28 cellular contexts compared by ENCODE assay signal in genomic region chr19:11106477-11106876, GRCh38. TPM values are rescaled to one million over a fixed set of nuclear protein-coding genes. Genes with fewer than 3 reads are reported as not detected.
DNase-seq lines count a peak whose midpoint lies in the region; ATAC-seq, FAIRE-seq and TF ChIP-seq lines count a peak whose summit lies in the region.
"Had no signal": no experiment of that assay in that cellular context is flagged by ENCODE, and none has a peak within 500 bp of the region (broad histone marks: within the 10 kb centered on the region; RNA-seq: fewer than 3 reads in every experiment).

No MANE protein-coding gene starts in this region.

- H3K4me2 ChIP-seq in K562 (ENCODE audit: insufficient read depth, low read length), result no peak overlapping the region
- no peak overlapping the region for H3K4me2 ChIP-seq in PC-3 (ENCODE audit: low read length)

- H3K27ac Mint-ChIP-seq in activated naive CD8-positive, alpha-beta T cell treated with anti-CD3 and anti-CD28 coated beads for 36 hours, result peak overlapping the region; percentile 39
- no peak overlapping the region for H3K27ac Mint-ChIP-seq in activated naive CD8-positive, alpha-beta T cell treated with anti-CD3 and anti-CD28 coated beads, Interleukin-2, amount 50 U/mL, for 24 hours
- H3K27ac Mint-ChIP-seq in activated CD4-positive, alpha-beta memory T cell treated with anti-CD3 and anti-CD28 coated beads, Interleukin-2, amount 10 ng/mL, durations not matched to agents 7 days and 5 days, result no peak overlapping the region
- H3K27ac Mint-ChIP-seq: activated CD4-positive, alpha-beta T cell treated with anti-CD3 and anti-CD28 coated beads, Interleukin-2, amount 10 ng/mL, durations not matched to agents 7 days and 5 days had no signal

- H3K79me2 ChIP-seq in K562 (ENCODE audit: control insufficient read depth, insufficient read depth, low read length) (peaks cover 68% of the 10 kb centered on the region), PC-3 (ENCODE audit: low read length) (peaks cover 25% of the 10 kb centered on the region; the same call in 1 of the 2 replicates)
- H3K79me2 ChIP-seq: parathyroid adenoma had no signal

- H3F3A ChIP-seq in PC-3 (ENCODE audit: low read length, unreplicated experiment), result no peaks in the 10 kb centered on the region

- CTCF ChIA-PET in K562 (lab: Yijun Ruan, JAX; ENCODE audit: low intra/inter-chr PET ratio) (no interaction called here), PC-3 (lab: Charles Lee) (no interaction called here)
- CTCF ChIA-PET in activated CD4-positive, alpha-beta memory T cell treated with anti-CD3 and anti-CD28 coated beads, Interleukin-2, amount 10 ng/mL, durations not matched to agents 7 days and 5 days (lab: Charles Lee), result interaction anchor here (1.7 kb wide), 1 partner anchor 20 kb away, joined by 4 read pairs; no protein-coding TSS in a partner anchor

- H3K9me1 ChIP-seq in K562 (ENCODE audit: control insufficient read depth, insufficient read depth, low read length), result peaks cover 5% of the 10 kb centered on the region

- no peaks in the 10 kb centered on the region for H3K9me3 Mint-ChIP-seq in activated naive CD8-positive, alpha-beta T cell treated with anti-CD3 and anti-CD28 coated beads for 36 hours
- H3K9me3 Mint-ChIP-seq in activated naive CD8-positive, alpha-beta T cell treated with anti-CD3 and anti-CD28 coated beads, Interleukin-2, amount 50 U/mL, for 24 hours, result no peaks in the 10 kb centered on the region
- no peaks in the 10 kb centered on the region for H3K9me3 Mint-ChIP-seq in activated CD4-positive, alpha-beta memory T cell treated with anti-CD3 and anti-CD28 coated beads, Interleukin-2, amount 10 ng/mL, durations not matched to agents 7 days and 5 days
- H3K9me3 Mint-ChIP-seq: activated CD4-positive, alpha-beta T cell treated with anti-CD3 and anti-CD28 coated beads, Interleukin-2, amount 10 ng/mL, durations not matched to agents 7 days and 5 days; activated T-helper 1 cell treated with anti-CD3 and anti-CD28 coated beads, Interleukin-12 subunit alpha, Interleukin-12 subunit beta, Interleukin-2, Interleukin-4 antibody, amounts not matched to agents 30 ng/mL and 10 ng/mL and 1 ng/mL, durations not matched to agents 14 hours and 24 hours and 36 hours; CD4-positive, alpha-beta memory T cell; natural killer cell had no signal

- no peaks in the 10 kb centered on the region for H3K9me3 ChIP-seq in K562 (replicated peaks; ENCODE audit: control insufficient read depth, insufficient read depth, low read depth, low read length)
- H3K9me3 ChIP-seq in stomach, result no peaks in the 10 kb centered on the region
- H3K9me3 ChIP-seq in PC-3 (ENCODE audit: low read length), result no peaks in the 10 kb centered on the region
- H3K9me3 ChIP-seq: upper lobe of left lung had no signal

- FAIRE-seq in K562 (lab: Jason Lieb, UNC), result no peak
- FAIRE-seq: RCC 7860 had no signal

- no peak overlapping the region for H2AFZ ChIP-seq in K562 (ENCODE audit: low read depth, low read length)
- no peak overlapping the region for H2AFZ ChIP-seq in PC-3 (ENCODE audit: low read length)
- H2AFZ ChIP-seq: parathyroid adenoma had no signal

- peaks cover 42% of the 10 kb centered on the region for H3K36me3 Mint-ChIP-seq in activated naive CD8-positive, alpha-beta T cell treated with anti-CD3 and anti-CD28 coated beads for 36 hours
- H3K36me3 Mint-ChIP-seq in activated naive CD8-positive, alpha-beta T cell treated with anti-CD3 and anti-CD28 coated beads, Interleukin-2, amount 50 U/mL, for 24 hours (ENCODE audit: low read depth), result peaks cover 59% of the 10 kb centered on the region
- peaks cover 71% of the 10 kb centered on the region for H3K36me3 Mint-ChIP-seq in activated CD4-positive, alpha-beta memory T cell treated with anti-CD3 and anti-CD28 coated beads, Interleukin-2, amount 10 ng/mL, durations not matched to agents 7 days and 5 days (ENCODE audit: low read depth)
- H3K36me3 Mint-ChIP-seq: natural killer cell had no signal

- H3K9ac ChIP-seq in K562 (ENCODE audit: insufficient read depth in 1 of 2, low read depth in 2 of 2, low read length in 2 of 2) (no peak overlapping the region), PC-3 (ENCODE audit: low read length) (no peak overlapping the region)
- H3K9ac ChIP-seq: parathyroid adenoma had no signal

- H4K20me1 ChIP-seq in K562 (replicated peaks; ENCODE audit: control insufficient read depth, insufficient read depth, low read length) (peaks cover 33% of the 10 kb centered on the region), PC-3 (ENCODE audit: low read length) (peaks cover 48% of the 10 kb centered on the region)

- TF ChIP-seq EP300 in K562 (IDR thresholded peaks at IDR 0.05; ENCODE audit: low read length), result no peak
- peak; percentile 4 for TF ChIP-seq EP300 in stomach (IDR thresholded peaks at IDR 0.05)

- intact Hi-C loops in K562 (cut with micrococcal nuclease) (no loop called here), stomach (cut with DNase I; ENCODE audit: low total_unique reads) (no loop called here), PC-3 (cut with micrococcal nuclease) (no loop called here)

- DNase-seq in activated naive CD8-positive, alpha-beta T cell treated with anti-CD3 and anti-CD28 coated beads for 36 hours, result no peak
- DNase-seq in activated naive CD8-positive, alpha-beta T cell treated with anti-CD3 and anti-CD28 coated beads, Interleukin-2, amount 50 U/mL, for 24 hours, result no peak
- DNase-seq in K562 (ENCODE audit: extremely low read depth in 1 of 4, low spot score in 3 of 4) (no peak), left kidney (ENCODE audit: low read depth, low spot score) (peak; percentile 51), stomach (no peak), PC-3 (no peak), pons (ENCODE audit: low spot score) (no peak)
- DNase-seq in activated CD4-positive, alpha-beta memory T cell treated with anti-CD3 and anti-CD28 coated beads, Interleukin-2, amount 10 ng/mL, durations not matched to agents 7 days and 5 days, result no peak
- DNase-seq: activated CD4-positive, alpha-beta T cell treated with anti-CD3 and anti-CD28 coated beads, Interleukin-2, amount 10 ng/mL, durations not matched to agents 7 days and 5 days; activated naive CD4-positive, alpha-beta T cell treated with anti-CD3 and anti-CD28 coated beads, Interleukin-2, amount 50 U/mL, for 16 hours; aorta; CD4-positive, alpha-beta memory T cell; central memory CD4-positive, alpha-beta T cell; glutamatergic neuron; kidney glomerular epithelial cell; mesendoderm; natural killer cell; NCI-H526 treated with DMSO at 0.1 percent for 48 hours; stimulated activated CD4-positive, alpha-beta T cell treated with anti-CD3 and anti-CD28 coated beads, Interleukin-15, amount 100 ng/mL, for 24 hours; upper lobe of left lung had no signal

- BruUV-seq in K562 (replicated peaks; lab: Mats Ljungman, UMichigan) (no TSS peak), PC-3 (replicated peaks; lab: Mats Ljungman, UMichigan) (no TSS peak)

- H3K36me3 ChIP-seq in K562 (ENCODE audit: control insufficient read depth, insufficient read depth, low read length), result peaks cover 96% of the 10 kb centered on the region
- peaks cover 83 to 100% (median 100%) of the 10 kb centered on the region in 4 donors for H3K36me3 ChIP-seq in stomach
- H3K36me3 ChIP-seq in PC-3 (ENCODE audit: low read depth, low read length), result peaks cover 85% of the 10 kb centered on the region

- no peaks in the 10 kb centered on the region for H3K4me1 Mint-ChIP-seq in activated naive CD8-positive, alpha-beta T cell treated with anti-CD3 and anti-CD28 coated beads for 36 hours
- H3K4me1 Mint-ChIP-seq in activated naive CD8-positive, alpha-beta T cell treated with anti-CD3 and anti-CD28 coated beads, Interleukin-2, amount 50 U/mL, for 24 hours, result no peaks in the 10 kb centered on the region
- H3K4me1 Mint-ChIP-seq in activated CD4-positive, alpha-beta memory T cell treated with anti-CD3 and anti-CD28 coated beads, Interleukin-2, amount 10 ng/mL, durations not matched to agents 7 days and 5 days, result peaks cover 3% of the 10 kb centered on the region
- H3K4me1 Mint-ChIP-seq: CD4-positive, alpha-beta memory T cell; natural killer cell had no signal

- TF ChIP-seq RAD21 in K562 (CRISPR knock-in tag; conservative IDR thresholded peaks at IDR 0.05 in 1 of 2, IDR thresholded peaks at IDR 0.05 in 1 of 2), result no peak

- in situ Hi-C loops in K562 (cut with MboI), result no loop called here

- TF ChIP-seq CTCF in K562 (IDR thresholded peaks at IDR 0.05 in 2 of 3, conservative IDR thresholded peaks at IDR 0.05 in 1 of 3; ENCODE audit: insufficient read depth in 2 of 3, low read depth in 1 of 3, low read length in 3 of 3) (no peak), stomach (IDR thresholded peaks at IDR 0.05) (no peak), PC-3 (conservative IDR thresholded peaks at IDR 0.05; ENCODE audit: low read depth, low read length) (no peak)

- no peak for ATAC-seq in activated naive CD8-positive, alpha-beta T cell treated with anti-CD3 and anti-CD28 coated beads, Interleukin-2, amount 50 U/mL, for 24 hours
- ATAC-seq in K562 (no peak), PC-3 (no peak)
- ATAC-seq: HCT116, natural killer cell, sciatic nerve had no signal

- H3K27ac ChIP-seq in K562 (ENCODE audit: extremely low read depth, low read depth, low read length) (no peak overlapping the region), stomach (peak overlapping the region in 4 of 5 donors; percentile 20 to 73 (median 26)), PC-3 (ENCODE audit: low read length) (no peak overlapping the region)
- H3K27ac ChIP-seq: 22Rv1, parathyroid adenoma, SK-N-MC, VCaP had no signal

- POLR2A ChIA-PET in K562 (lab: Yijun Ruan, JAX) (interaction anchor here (2.4 to 4.4 kb wide), 2 partner anchors 9 to 14 kb away, joined by 8 to 54 read pairs; no protein-coding TSS in a partner anchor), PC-3 (lab: Charles Lee; ENCODE audit: unreplicated experiment) (no interaction called here)
- POLR2A ChIA-PET in activated CD4-positive, alpha-beta memory T cell treated with anti-CD3 and anti-CD28 coated beads, Interleukin-2, amount 10 ng/mL, durations not matched to agents 7 days and 5 days (lab: Charles Lee), result interaction anchor here (1.0 kb wide), 1 partner anchor 12 kb away, joined by 3 read pairs; no protein-coding TSS in a partner anchor

- 96% methylated on average over 13 of the region's 13 CpGs for WGBS in K562 (ENCODE audit: insufficient coverage, low coverage, missing lambda C conversion rate)
- WGBS in stomach, 5 donors, result 71 to 82% (median 81%) methylated on average over 13 of the region's 13 CpGs

- no peaks in the 10 kb centered on the region for H3K9me2 ChIP-seq in PC-3 (replicated peaks; ENCODE audit: low read length)

- H3K4me1 ChIP-seq in K562 (replicated peaks in 1 of 2; ENCODE audit: control insufficient read depth in 2 of 2, insufficient read depth in 2 of 2, low read length in 2 of 2), result peaks cover 0 to 14% of the 10 kb centered on the region in 2 experiments; a peak in 1 of 5 replicates
- peaks cover 0 to 18% (median 8%) of the 10 kb centered on the region in 4 donors for H3K4me1 ChIP-seq in stomach
- no peaks in the 10 kb centered on the region for H3K4me1 ChIP-seq in PC-3 (ENCODE audit: insufficient read depth, low read length)
- H3K4me1 ChIP-seq: upper lobe of left lung had no signal

- no peak overlapping the region for H3K4me3 Mint-ChIP-seq in activated naive CD8-positive, alpha-beta T cell treated with anti-CD3 and anti-CD28 coated beads for 36 hours
- no peak overlapping the region for H3K4me3 Mint-ChIP-seq in activated naive CD8-positive, alpha-beta T cell treated with anti-CD3 and anti-CD28 coated beads, Interleukin-2, amount 50 U/mL, for 24 hours
- no peak overlapping the region for H3K4me3 Mint-ChIP-seq in activated CD4-positive, alpha-beta memory T cell treated with anti-CD3 and anti-CD28 coated beads, Interleukin-2, amount 10 ng/mL, durations not matched to agents 7 days and 5 days
- H3K4me3 Mint-ChIP-seq: activated CD4-positive, alpha-beta T cell treated with anti-CD3 and anti-CD28 coated beads, Interleukin-2, amount 10 ng/mL, durations not matched to agents 7 days and 5 days; activated T-helper 1 cell treated with anti-CD3 and anti-CD28 coated beads, Interleukin-12 subunit alpha, Interleukin-12 subunit beta, Interleukin-2, Interleukin-4 antibody, amounts not matched to agents 30 ng/mL and 10 ng/mL and 1 ng/mL, durations not matched to agents 14 hours and 24 hours and 36 hours; CD4-positive, alpha-beta memory T cell; natural killer cell had no signal

- TF ChIP-seq POLR2A in K562 (conservative IDR thresholded peaks at IDR 0.05) (no peak; the same call in none of the 2 replicates), stomach (IDR thresholded peaks at IDR 0.05) (no peak)

- H3K4me3 ChIP-seq in K562, result no peak overlapping the region
- H3K4me3 ChIP-seq in stomach, result no peak overlapping the region
- no peak overlapping the region for H3K4me3 ChIP-seq in PC-3 (ENCODE audit: low read length)
- H3K4me3 ChIP-seq: SK-N-MC, upper lobe of left lung had no signal

- no peaks in the 10 kb centered on the region for H3K27me3 Mint-ChIP-seq in activated naive CD8-positive, alpha-beta T cell treated with anti-CD3 and anti-CD28 coated beads for 36 hours
- H3K27me3 Mint-ChIP-seq in activated naive CD8-positive, alpha-beta T cell treated with anti-CD3 and anti-CD28 coated beads, Interleukin-2, amount 50 U/mL, for 24 hours, result no peaks in the 10 kb centered on the region
- H3K27me3 Mint-ChIP-seq in activated CD4-positive, alpha-beta memory T cell treated with anti-CD3 and anti-CD28 coated beads, Interleukin-2, amount 10 ng/mL, durations not matched to agents 7 days and 5 days, result no peaks in the 10 kb centered on the region
- H3K27me3 Mint-ChIP-seq: activated CD4-positive, alpha-beta T cell treated with anti-CD3 and anti-CD28 coated beads, Interleukin-2, amount 10 ng/mL, durations not matched to agents 7 days and 5 days; CD4-positive, alpha-beta memory T cell had no signal

- no peaks in the 10 kb centered on the region for H3K27me3 ChIP-seq in K562 (ENCODE audit: control insufficient read depth in 2 of 2, insufficient read depth in 2 of 2, low read length in 2 of 2)
- H3K27me3 ChIP-seq in stomach, result no peaks in the 10 kb centered on the region
- H3K27me3 ChIP-seq in PC-3 (ENCODE audit: low read length), result no peaks in the 10 kb centered on the region
- H3K27me3 ChIP-seq: upper lobe of left lung had no signal

RNA-seq across cellular contexts. Expression of gene LDLR, which starts 17.2 kb away (rescaled TPM):
- total RNA-seq in activated naive CD8-positive, alpha-beta T cell treated with anti-CD3 and anti-CD28 coated beads for 36 hours, result 10 to 100 TPM; 67.3 to 68.8 TPM
- 854 and 2,497 TPM in 2 replicates for total RNA-seq in K562 (2011; cell fraction: chromatin; rRNA removed; ENCODE audit: low replicate concordance)
- 1,644 and 1,749 TPM in 2 replicates for total RNA-seq in K562 (2011; cell fraction: nucleolus; rRNA removed)
- 955 and 1,119 TPM in 2 replicates for total RNA-seq in K562 (2011; cell fraction: nucleoplasm; rRNA removed)
- total RNA-seq in K562 (2014; rRNA removed), result 84.9 and 95.7 TPM in 2 replicates
- total RNA-seq in K562 (2014; rRNA removed; fragmentation: Illumina TruSeq; extraction: Trizol), result 47.0 and 56.0 TPM in 2 replicates
- 76.0 and 82.3 TPM in 2 replicates for total RNA-seq in K562 (2015; rRNA removed; fragmentation: Illumina TruSeq; extraction: Trizol)
- 114 and 121 TPM in 2 replicates for total RNA-seq in K562 (2021)
- polyA plus RNA-seq in K562 (2011; rRNA removed), result 75.7 and 124 TPM in 2 replicates
- polyA plus RNA-seq in K562 (2011; cell fraction: cytosol; rRNA removed), result 68.3 and 70.8 TPM in 2 replicates
- 163 and 213 TPM in 2 replicates for polyA plus RNA-seq in K562 (2011; cell fraction: nucleus; rRNA removed)
- polyA plus RNA-seq in K562 (2012), result 63.2 and 82.8 TPM in 2 replicates
- 56.3 and 63.5 TPM in 2 replicates for polyA plus RNA-seq in K562 (2014; fragmentation: Illumina TruSeq; extraction: Trizol)
- polyA plus RNA-seq in K562 (2014; fragmentation: Nextera tagmentation; extraction: Ambion mirVana), result 10 to 100 TPM; 19.9 to 28.4 TPM
- 44.5 and 59.5 TPM in 2 replicates for polyA plus RNA-seq in K562 (2014; rRNA removed)
- polyA minus RNA-seq in K562 (2011; rRNA and poly(A)+ RNA removed), result 187 and 204 TPM in 2 replicates
- polyA minus RNA-seq in K562 (2011; cell fraction: cytosol; rRNA and poly(A)+ RNA removed), result 172 and 211 TPM in 2 replicates
- 282 and 354 TPM in 2 replicates for polyA minus RNA-seq in K562 (2011; cell fraction: nucleus; rRNA and poly(A)+ RNA removed)
- 100 to 1,000 TPM in 4 of 5 donors, 10 to 100 TPM in 1; 45.5 to 626 (median 149) TPM for total RNA-seq in stomach
- polyA plus RNA-seq in stomach, result 10 to 100 TPM; 23.2 to 36.4 (median 27.6) TPM
- total RNA-seq in activated CD4-positive, alpha-beta memory T cell treated with anti-CD3 and anti-CD28 coated beads, Interleukin-2, amount 10 ng/mL, durations not matched to agents 7 days and 5 days, result 100 to 1,000 TPM; 150 to 160 TPM
- 302 and 349 TPM in 2 replicates for total RNA-seq in PC-3 (2014; rRNA removed)

RNA-seq across cellular contexts. Expression of gene SPC24, which starts 49.1 kb away (rescaled TPM):
- 10 to 100 TPM; 54.4 TPM for total RNA-seq in activated naive CD8-positive, alpha-beta T cell treated with anti-CD3 and anti-CD28 coated beads for 36 hours
- total RNA-seq in K562 (2011; cell fraction: chromatin; rRNA removed; ENCODE audit: low replicate concordance), result 42.4 and 88.4 TPM in 2 replicates
- 65.7 and 76.1 TPM in 2 replicates for total RNA-seq in K562 (2011; cell fraction: nucleolus; rRNA removed)
- total RNA-seq in K562 (2011; cell fraction: nucleoplasm; rRNA removed), result 69.6 and 78.4 TPM in 2 replicates
- 154 and 188 TPM in 2 replicates for total RNA-seq in K562 (2014; rRNA removed)
- 72.8 and 75.2 TPM in 2 replicates for total RNA-seq in K562 (2014; rRNA removed; fragmentation: Illumina TruSeq; extraction: Trizol)
- 82.0 and 82.5 TPM in 2 replicates for total RNA-seq in K562 (2015; rRNA removed; fragmentation: Illumina TruSeq; extraction: Trizol)
- total RNA-seq in K562 (2021), result 106 and 111 TPM in 2 replicates
- polyA plus RNA-seq in K562 (2011; rRNA removed), result 44.3 and 52.6 TPM in 2 replicates
- 44.2 and 55.5 TPM in 2 replicates for polyA plus RNA-seq in K562 (2011; cell fraction: cytosol; rRNA removed)
- polyA plus RNA-seq in K562 (2011; cell fraction: nucleus; rRNA removed), result 63.2 and 80.4 TPM in 2 replicates
- polyA plus RNA-seq in K562 (2012), result 45.4 and 60.6 TPM in 2 replicates
- polyA plus RNA-seq in K562 (2014; fragmentation: Illumina TruSeq; extraction: Trizol), result 39.1 and 41.6 TPM in 2 replicates
- 10 to 100 TPM; 18.2 to 26.8 TPM for polyA plus RNA-seq in K562 (2014; fragmentation: Nextera tagmentation; extraction: Ambion mirVana)
- 60.9 and 66.7 TPM in 2 replicates for polyA plus RNA-seq in K562 (2014; rRNA removed)
- polyA minus RNA-seq in K562 (2011; rRNA and poly(A)+ RNA removed), result 102 and 155 TPM in 2 replicates
- polyA minus RNA-seq in K562 (2011; cell fraction: cytosol; rRNA and poly(A)+ RNA removed), result 81.5 and 101 TPM in 2 replicates
- 28.3 and 31.5 TPM in 2 replicates for polyA minus RNA-seq in K562 (2011; cell fraction: nucleus; rRNA and poly(A)+ RNA removed)
- total RNA-seq in stomach, result 10 to 100 TPM in 3 of 5 donors, not detected in 2; 11.9 to 20.4 (median 18.7) TPM
- polyA plus RNA-seq in stomach, result 1 to 10 TPM; 3.7 to 6.5 (median 5.0) TPM
- 10 to 100 TPM; 68.2 to 72.1 TPM for total RNA-seq in activated CD4-positive, alpha-beta memory T cell treated with anti-CD3 and anti-CD28 coated beads, Interleukin-2, amount 10 ng/mL, durations not matched to agents 7 days and 5 days
- total RNA-seq in PC-3 (2014; rRNA removed), result 136 and 142 TPM in 2 replicates

Comparison
In these comparisons a context has a peak if more than half of its experiments do, and no peak if none do; other contexts are left out.
1. H3K27ac ChIP-seq: peak in stomach (4 of 5); none in K562 (single experiment) and PC-3 (single experiment).